Comparison of ENCODE assay signal across 1 cellular context in the genomic region with DNA sequence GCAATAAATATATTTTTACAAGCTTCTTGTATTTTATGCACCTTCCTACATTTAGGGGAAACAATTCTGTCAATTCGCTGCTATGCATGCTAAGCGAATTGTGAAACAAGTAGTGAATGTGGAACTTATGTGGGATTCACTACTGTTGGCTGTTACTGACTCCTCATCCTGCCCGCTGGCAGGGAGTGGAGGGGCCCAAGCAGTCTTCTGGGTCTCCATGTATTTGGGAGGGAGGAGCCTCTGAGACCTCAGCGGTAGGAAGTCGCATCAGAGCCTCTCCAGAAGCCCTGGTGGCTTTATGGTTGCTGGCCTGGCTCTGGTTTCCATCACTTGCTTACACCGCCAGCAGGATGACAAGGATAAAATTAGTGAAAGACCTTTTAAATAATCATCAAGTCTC.
TF ChIP-seq lines count a peak whose summit lies in the region.

No MANE protein-coding gene starts in this region.

TF ChIP-seq in WTC11, 78 proteins besides CTCF, POLR2A, EP300 and RAD21 (continued from another document):
- TF ChIP-seq, protein P1, sequence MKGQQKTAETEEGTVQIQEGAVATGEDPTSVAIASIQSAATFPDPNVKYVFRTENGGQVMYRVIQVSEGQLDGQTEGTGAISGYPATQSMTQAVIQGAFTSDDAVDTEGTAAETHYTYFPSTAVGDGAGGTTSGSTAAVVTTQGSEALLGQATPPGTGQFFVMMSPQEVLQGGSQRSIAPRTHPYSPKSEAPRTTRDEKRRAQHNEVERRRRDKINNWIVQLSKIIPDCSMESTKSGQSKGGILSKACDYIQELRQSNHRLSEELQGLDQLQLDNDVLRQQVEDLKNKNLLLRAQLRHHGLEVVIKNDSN (CRISPR knock-in tag; IDR thresholded peaks at IDR 0.05), result no peak
- TF ChIP-seq ZNF671 (CRISPR knock-in tag; IDR thresholded peaks at IDR 0.05), result no peak
- TF ChIP-seq, protein P2, sequence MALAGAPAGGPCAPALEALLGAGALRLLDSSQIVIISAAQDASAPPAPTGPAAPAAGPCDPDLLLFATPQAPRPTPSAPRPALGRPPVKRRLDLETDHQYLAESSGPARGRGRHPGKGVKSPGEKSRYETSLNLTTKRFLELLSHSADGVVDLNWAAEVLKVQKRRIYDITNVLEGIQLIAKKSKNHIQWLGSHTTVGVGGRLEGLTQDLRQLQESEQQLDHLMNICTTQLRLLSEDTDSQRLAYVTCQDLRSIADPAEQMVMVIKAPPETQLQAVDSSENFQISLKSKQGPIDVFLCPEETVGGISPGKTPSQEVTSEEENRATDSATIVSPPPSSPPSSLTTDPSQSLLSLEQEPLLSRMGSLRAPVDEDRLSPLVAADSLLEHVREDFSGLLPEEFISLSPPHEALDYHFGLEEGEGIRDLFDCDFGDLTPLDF (CRISPR knock-in tag; IDR thresholded peaks at IDR 0.05), result no peak
- TF ChIP-seq TEAD4 (CRISPR knock-in tag; IDR thresholded peaks at IDR 0.05), result no peak
- TF ChIP-seq, protein P3, sequence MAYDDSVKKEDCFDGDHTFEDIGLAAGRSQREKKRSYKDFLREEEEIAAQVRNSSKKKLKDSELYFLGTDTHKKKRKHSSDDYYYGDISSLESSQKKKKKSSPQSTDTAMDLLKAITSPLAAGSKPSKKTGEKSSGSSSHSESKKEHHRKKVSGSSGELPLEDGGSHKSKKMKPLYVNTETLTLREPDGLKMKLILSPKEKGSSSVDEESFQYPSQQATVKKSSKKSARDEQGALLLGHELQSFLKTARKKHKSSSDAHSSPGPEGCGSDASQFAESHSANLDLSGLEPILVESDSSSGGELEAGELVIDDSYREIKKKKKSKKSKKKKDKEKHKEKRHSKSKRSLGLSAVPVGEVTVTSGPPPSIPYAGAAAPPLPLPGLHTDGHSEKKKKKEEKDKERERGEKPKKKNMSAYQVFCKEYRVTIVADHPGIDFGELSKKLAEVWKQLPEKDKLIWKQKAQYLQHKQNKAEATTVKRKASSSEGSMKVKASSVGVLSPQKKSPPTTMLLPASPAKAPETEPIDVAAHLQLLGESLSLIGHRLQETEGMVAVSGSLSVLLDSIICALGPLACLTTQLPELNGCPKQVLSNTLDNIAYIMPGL (CRISPR knock-in tag; IDR thresholded peaks at IDR 0.05), result no peak
- TF ChIP-seq, protein P4, sequence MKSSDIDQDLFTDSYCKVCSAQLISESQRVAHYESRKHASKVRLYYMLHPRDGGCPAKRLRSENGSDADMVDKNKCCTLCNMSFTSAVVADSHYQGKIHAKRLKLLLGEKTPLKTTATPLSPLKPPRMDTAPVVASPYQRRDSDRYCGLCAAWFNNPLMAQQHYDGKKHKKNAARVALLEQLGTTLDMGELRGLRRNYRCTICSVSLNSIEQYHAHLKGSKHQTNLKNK (CRISPR knock-in tag; IDR thresholded peaks at IDR 0.05), result no peak
- no peak for TF ChIP-seq NR2C2 (CRISPR knock-in tag; IDR thresholded peaks at IDR 0.05)
- TF ChIP-seq, protein P5, sequence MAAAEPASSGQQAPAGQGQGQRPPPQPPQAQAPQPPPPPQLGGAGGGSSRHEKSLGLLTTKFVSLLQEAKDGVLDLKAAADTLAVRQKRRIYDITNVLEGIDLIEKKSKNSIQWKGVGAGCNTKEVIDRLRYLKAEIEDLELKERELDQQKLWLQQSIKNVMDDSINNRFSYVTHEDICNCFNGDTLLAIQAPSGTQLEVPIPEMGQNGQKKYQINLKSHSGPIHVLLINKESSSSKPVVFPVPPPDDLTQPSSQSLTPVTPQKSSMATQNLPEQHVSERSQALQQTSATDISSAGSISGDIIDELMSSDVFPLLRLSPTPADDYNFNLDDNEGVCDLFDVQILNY (CRISPR knock-in tag; IDR thresholded peaks at IDR 0.05), result no peak
